In genomic region chr17:16484445-16485169, GRCh38 we compare ENCODE assay signal across 15 cellular contexts. TPM values are rescaled to one million over a fixed set of nuclear protein-coding genes. Genes with fewer than 3 reads are reported as not detected.
DNase-seq lines count a peak whose midpoint lies in the region; ATAC-seq, FAIRE-seq and TF ChIP-seq lines count a peak whose summit lies in the region.
"Had no signal": no experiment of that assay in that cellular context is flagged by ENCODE, and none has a peak within 500 bp of the region (broad histone marks: within the 10 kb centered on the region; RNA-seq: fewer than 3 reads in every experiment).

No MANE protein-coding gene starts in this region.

- H4K20me1 ChIP-seq in H9 (ENCODE audit: control insufficient read depth, insufficient read depth, insufficient read length) (no peaks in the 10 kb centered on the region), hepatocyte (ENCODE audit: insufficient read depth, poor library complexity, severe bottlenecking) (no peaks in the 10 kb centered on the region)

- peak overlapping the region; percentile 40 to 69 for H3K4me3 Mint-ChIP-seq in H9
- H3K4me3 Mint-ChIP-seq: activated CD4-positive, alpha-beta T cell treated with anti-CD3 and anti-CD28 coated beads, Interleukin-2, amount 10 ng/mL, durations not matched to agents 24 days and 14 days; activated naive CD8-positive, alpha-beta T cell treated with anti-CD3 and anti-CD28 coated beads, Interleukin-2, amount 50 U/mL, for 24 hours; activated T-cell treated with anti-CD3 and anti-CD28 coated beads, Interleukin-2, amount 50 U/mL, for 4 hours had no signal

- intact Hi-C loops in sigmoid colon (cut with DNase I) = no loop called here
- intact Hi-C loops in kidney (cut with DNase I) = no loop called here

- no peak overlapping the region for H2BK15ac ChIP-seq in H9 (ENCODE audit: low read depth, low read length)

- no peak overlapping the region for H2BK5ac ChIP-seq in H9 (ENCODE audit: insufficient read length, low read length)

- peak overlapping the region; percentile 73 to 95 (median 93) for H3K27ac Mint-ChIP-seq in H9
- H3K27ac Mint-ChIP-seq: activated CD4-positive, alpha-beta T cell treated with anti-CD3 and anti-CD28 coated beads, Interleukin-2, amount 10 ng/mL, durations not matched to agents 24 days and 14 days; activated naive CD8-positive, alpha-beta T cell treated with anti-CD3 and anti-CD28 coated beads, Interleukin-2, amount 50 U/mL, for 24 hours had no signal

- no peak overlapping the region for H4K8ac ChIP-seq in H9 (replicated peaks; ENCODE audit: insufficient read length, low read depth, low read length)

- H3K79me1 ChIP-seq in H9 (ENCODE audit: insufficient read depth, low read depth, low read length, poor library complexity, severe bottlenecking) = no peaks in the 10 kb centered on the region

- peaks cover 19% of the 10 kb centered on the region; the same call in 1 of the 2 replicates for H3K4me1 ChIP-seq in H9 (ENCODE audit: insufficient read depth, low read length)
- peaks cover 51% of the 10 kb centered on the region for H3K4me1 ChIP-seq in hepatocyte (ENCODE audit: insufficient read depth)
- H3K4me1 ChIP-seq in sigmoid colon = peaks cover 0 to 39% (median 33%) of the 10 kb centered on the region in 4 donors
- H3K4me1 ChIP-seq in kidney (ENCODE audit: control insufficient read depth in 1 of 2, insufficient read depth in 1 of 2, low read depth in 1 of 2, low read length in 2 of 2) = peaks cover 4 to 16% of the 10 kb centered on the region in 2 donors

- H3K14ac ChIP-seq in H9 (ENCODE audit: insufficient read depth, low read length) = peak overlapping the region; percentile 94

- H2BK20ac ChIP-seq in H9 (ENCODE audit: low read depth, low read length, poor library complexity, severe bottlenecking) = no peak overlapping the region

- WGBS in H9 (ENCODE audit: extremely low coverage, insufficient read length, low lambda C conversion rate) = no CpG with 5 or more reads among the region's 19 CpGs
- 36% methylated on average over 19 of the region's 19 CpGs for WGBS in hepatocyte (ENCODE audit: low lambda C conversion rate, missing lambda C conversion rate)
- WGBS in sigmoid colon, 2 donors = 58 to 72% methylated on average over 19 of the region's 19 CpGs

- H3K79me2 ChIP-seq in H9 (ENCODE audit: insufficient read depth, low read length) (no peaks in the 10 kb centered on the region; the same call in 1 of the 2 replicates), hepatocyte (peaks cover 60% of the 10 kb centered on the region)

- DNase-seq in H9 (peak; percentile 69), hepatocyte (ENCODE audit: low spot score) (no peak), sigmoid colon (no peak), cerebellum (ENCODE audit: low spot score) (no peak), kidney (no peak), OCI-M2 (lab: John Stamatoyannopoulos, UW; ENCODE audit: unreplicated experiment) (no peak)
- DNase-seq: activated CD4-positive, alpha-beta T cell treated with anti-CD3 and anti-CD28 coated beads, Interleukin-2, amount 10 ng/mL, durations not matched to agents 24 days and 14 days; activated naive CD8-positive, alpha-beta T cell treated with anti-CD3 and anti-CD28 coated beads, Interleukin-2, amount 50 U/mL, for 24 hours; activated T-cell treated with anti-CD3 and anti-CD28 coated beads, Interleukin-2, amount 50 U/mL, for 4 hours; islet precursor cell; NCI-H187 treated with DMSO at 0.1 percent for 48 hours; stimulated activated CD4-positive, alpha-beta T cell treated with anti-CD3 and anti-CD28 coated beads, Interleukin-4, amount 100 ng/mL, for 24 hours had no signal

- peaks cover 67 to 76% of the 10 kb centered on the region in 2 experiments for H3K4me1 Mint-ChIP-seq in H9
- H3K4me1 Mint-ChIP-seq: activated CD4-positive, alpha-beta T cell treated with anti-CD3 and anti-CD28 coated beads, Interleukin-2, amount 10 ng/mL, durations not matched to agents 24 days and 14 days; activated naive CD8-positive, alpha-beta T cell treated with anti-CD3 and anti-CD28 coated beads, Interleukin-2, amount 50 U/mL, for 24 hours had no signal

- H3K4me3 ChIP-seq in hepatocyte = no peak overlapping the region
- H3K4me3 ChIP-seq in sigmoid colon = peak overlapping the region; percentile 9 to 38 (median 28)
- H3K4me3 ChIP-seq in kidney (ENCODE audit: low read length in 2 of 2) = no peak overlapping the region

- peak overlapping the region; percentile 91 for H2BK12ac ChIP-seq in H9 (ENCODE audit: insufficient read length, low read depth, low read length)

- no peak overlapping the region for H2AFZ ChIP-seq in H9 (ENCODE audit: low read length)
- peak overlapping the region; percentile 13 for H2AFZ ChIP-seq in hepatocyte

- no peak for FAIRE-seq in kidney (lab: Jason Lieb, UNC)
- FAIRE-seq: frontal cortex had no signal

- no peak overlapping the region for H2AK5ac ChIP-seq in H9 (ENCODE audit: insufficient read length, low read length)

- H2BK120ac ChIP-seq in H9 (ENCODE audit: low read depth, low read length, poor library complexity, severe bottlenecking) = peak overlapping the region; percentile 89

- no peaks in the 10 kb centered on the region for H3K36me3 ChIP-seq in hepatocyte (replicated peaks; ENCODE audit: insufficient read depth, low read depth)
- H3K36me3 ChIP-seq in sigmoid colon = no peaks in the 10 kb centered on the region
- H3K36me3 ChIP-seq in kidney (ENCODE audit: control insufficient read depth in 1 of 2, insufficient read depth in 2 of 2, low read length in 2 of 2) = no peaks in the 10 kb centered on the region

- H3K27ac ChIP-seq in H9 (ENCODE audit: insufficient read length, low read depth, low read length) (peak overlapping the region; percentile 73), VCaP (peak overlapping the region; percentile 95), hepatocyte (peak overlapping the region; percentile 67), sigmoid colon (peak overlapping the region in 3 of 4 donors; percentile 68 to 87 (median 79)), kidney (ENCODE audit: low read depth in 2 of 2, low read length in 2 of 2) (no peak overlapping the region)

- TF ChIP-seq CTCF in H9 (conservative IDR thresholded peaks at IDR 0.05) (no peak), VCaP (conservative IDR thresholded peaks at IDR 0.05) (no peak), hepatocyte (IDR thresholded peaks at IDR 0.05; ENCODE audit: poor library complexity) (no peak), sigmoid colon (IDR thresholded peaks at IDR 0.05) (no peak), kidney (IDR thresholded peaks at IDR 0.05; ENCODE audit: borderline replicate concordance, extremely low read depth, insufficient read depth) (no peak)

- H3K9me2 ChIP-seq in hepatocyte (replicated peaks; ENCODE audit: insufficient read depth) = no peaks in the 10 kb centered on the region

- no peaks in the 10 kb centered on the region for H3K27me3 ChIP-seq in H9 (ENCODE audit: insufficient read depth, low read length)
- no peaks in the 10 kb centered on the region for H3K27me3 ChIP-seq in hepatocyte
- no peaks in the 10 kb centered on the region for H3K27me3 ChIP-seq in sigmoid colon

- peaks cover 4% of the 10 kb centered on the region for H3K23me2 ChIP-seq in H9 (ENCODE audit: insufficient read length, low read depth, low read length, poor library complexity, severe bottlenecking)

- no peaks in the 10 kb centered on the region for H3K27me3 Mint-ChIP-seq in H9 (ENCODE audit: low read depth)
- H3K27me3 Mint-ChIP-seq: activated naive CD8-positive, alpha-beta T cell treated with anti-CD3 and anti-CD28 coated beads, Interleukin-2, amount 50 U/mL, for 24 hours had no signal

- H3K4ac ChIP-seq in H9 (ENCODE audit: low read depth, low read length) = peak overlapping the region; percentile 32; the same call in 1 of the 2 replicates

- H3K23ac ChIP-seq in H9 (ENCODE audit: insufficient read length, low read depth, low read length) = no peak overlapping the region

- H3K56ac ChIP-seq in H9 (ENCODE audit: insufficient read length, low read depth, low read length) = peak overlapping the region; percentile 29

- peaks cover 0 to 2% (median 0%) of the 10 kb centered on the region in 3 experiments; a peak in 2 of 7 replicates for H3K36me3 Mint-ChIP-seq in H9 (ENCODE audit: insufficient read depth in 1 of 3, low read depth in 3 of 3)

- peak overlapping the region; percentile 55 for H4K91ac ChIP-seq in H9 (ENCODE audit: insufficient read length, low read depth, low read length)

- peak overlapping the region; percentile 96 for H3K18ac ChIP-seq in H9 (ENCODE audit: insufficient read length, low read depth, low read length)

- no peak for TF ChIP-seq EP300 in sigmoid colon (IDR thresholded peaks at IDR 0.05)

- no peak for ATAC-seq in GM21423 (IDR thresholded peaks at IDR 0.05; ENCODE audit: unreplicated experiment)
- ATAC-seq: activated naive CD8-positive, alpha-beta T cell treated with anti-CD3 and anti-CD28 coated beads, Interleukin-2, amount 50 U/mL, for 24 hours; activated T-cell treated with anti-CD3 and anti-CD28 coated beads, Interleukin-2, amount 50 U/mL, for 4 hours had no signal

- TF ChIP-seq POLR2A in sigmoid colon (IDR thresholded peaks at IDR 0.05) = no peak

- peak overlapping the region; percentile 67 for H4K5ac ChIP-seq in H9 (ENCODE audit: insufficient read length, low read depth, low read length)

- H3K9me3 Mint-ChIP-seq in H9 = no peaks in the 10 kb centered on the region; a peak in 1 of 5 replicates
- H3K9me3 Mint-ChIP-seq: activated CD4-positive, alpha-beta T cell treated with anti-CD3 and anti-CD28 coated beads, Interleukin-2, amount 10 ng/mL, durations not matched to agents 24 days and 14 days; activated naive CD8-positive, alpha-beta T cell treated with anti-CD3 and anti-CD28 coated beads, Interleukin-2, amount 50 U/mL, for 24 hours; activated T-cell treated with anti-CD3 and anti-CD28 coated beads, Interleukin-2, amount 50 U/mL, for 4 hours had no signal

- H3K9me3 ChIP-seq in H9 (ENCODE audit: control insufficient read depth, low read depth, low read length) = no peaks in the 10 kb centered on the region
- no peaks in the 10 kb centered on the region for H3K9me3 ChIP-seq in hepatocyte (ENCODE audit: low read depth)
- no peaks in the 10 kb centered on the region for H3K9me3 ChIP-seq in sigmoid colon
- H3K9me3 ChIP-seq in kidney (ENCODE audit: control insufficient read depth in 1 of 2, low read length in 2 of 2) = no peaks in the 10 kb centered on the region

- no peak overlapping the region for H3T11ph ChIP-seq in H9 (ENCODE audit: low read length)

- H3K4me2 ChIP-seq in H9 (ENCODE audit: insufficient read depth, insufficient read length, low read length) (peak overlapping the region; percentile 36), hepatocyte (peak overlapping the region; percentile 74)

- H3K9ac ChIP-seq in H9 (ENCODE audit: extremely low read depth, insufficient read length, low read length) (peak overlapping the region; percentile 69), kidney (ENCODE audit: low read length in 2 of 2) (no peak overlapping the region)

RNA-seq across cellular contexts. Expression of gene LRRC75A, which starts 7.4 kb away (rescaled TPM):
- 9.4 and 10.1 TPM in 2 replicates for total RNA-seq in H9 (2021)
- 15.0 and 18.0 TPM in 2 replicates for total RNA-seq in hepatocyte
- polyA plus RNA-seq in hepatocyte = 7.7 and 10.7 TPM in 2 replicates
- total RNA-seq in sigmoid colon = 1 to 10 TPM; 2.2 to 5.7 (median 3.9) TPM
- 10 to 100 TPM; 25.5 to 40.5 (median 37.2) TPM for polyA plus RNA-seq in sigmoid colon
- 12.7 TPM for total RNA-seq in cerebellum
- total RNA-seq in kidney = 2.5 TPM
- 2.6 TPM for polyA plus RNA-seq in kidney (ENCODE audit: insufficient read depth, low read depth, low replicate concordance)

Comparison
In these comparisons a context has a peak if more than half of its experiments do, and no peak if none do; other contexts are left out.
1. H3K27ac ChIP-seq: peak in H9 (single experiment), VCaP (single experiment), hepatocyte (single experiment) and sigmoid colon (3 of 4); none in kidney (0 of 2).
2. H3K4me3 ChIP-seq: peak in sigmoid colon (4 of 4); none in hepatocyte (single experiment) and kidney (0 of 2).